In the genomic region with DNA sequence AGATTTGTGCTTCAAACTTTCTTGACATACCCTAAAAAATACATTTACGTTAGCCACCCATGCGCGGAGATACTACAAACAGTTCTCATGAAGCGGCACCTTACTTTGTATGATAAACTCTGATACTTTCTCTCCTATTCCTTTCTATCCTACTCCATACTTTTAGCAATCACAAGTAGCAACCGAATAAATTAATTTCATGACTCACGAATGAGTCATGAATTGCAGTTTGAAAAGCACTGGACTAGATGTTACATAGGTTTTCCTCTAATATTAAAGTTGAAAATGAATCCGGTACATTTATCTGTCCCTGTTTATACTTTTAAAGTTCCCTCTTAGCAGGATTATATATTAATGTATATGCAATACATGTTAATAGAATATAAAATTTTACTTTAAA, we compare ENCODE assay signal across 12 cellular contexts.
DNase-seq lines count a peak whose midpoint lies in the region; TF ChIP-seq lines count a peak whose summit lies in the region.
"Had no signal": no experiment of that assay in that cellular context is flagged by ENCODE, and none has a peak within 500 bp of the region (broad histone marks: within the 10 kb centered on the region; RNA-seq: fewer than 3 reads in every experiment).

No MANE protein-coding gene starts in this region.

- H3K36me3 ChIP-seq in tibial nerve: no peaks in the 10 kb centered on the region
- H3K36me3 ChIP-seq: HAP-1 had no signal

- in situ Hi-C loops in astrocyte of the spinal cord (cut with HindIII; ENCODE audit: low sequenced_read_pairs): no loop called here

- no peak overlapping the region for H3K4me3 ChIP-seq in astrocyte of the spinal cord (ENCODE audit: low read depth, low read length)
- H3K4me3 ChIP-seq in tibial nerve: no peak overlapping the region
- H3K4me3 ChIP-seq: HAP-1 had no signal

- DNase-seq in HT1080 (ENCODE audit: low read depth) (peak; percentile 89), astrocyte of the spinal cord (ENCODE audit: low read depth, low spot score) (peak; percentile 93), iris pigment epithelial cell (ENCODE audit: low read depth) (peak; percentile 86), tibial nerve (ENCODE audit: low spot score in 2 of 2) (no peak), mesenteric fat pad (ENCODE audit: low spot score) (no peak), HuH-7 (ENCODE audit: low spot score) (no peak), NCI-H2029 (lab: John Stamatoyannopoulos, UW) (no peak)
- DNase-seq: head of caudate nucleus, NCI-H1436, nephron progenitor cell, Right ventricle myocardium superior had no signal

- H3K4me1 ChIP-seq in tibial nerve: peaks cover 0 to 47% (median 4%) of the 10 kb centered on the region in 4 donors
- H3K4me1 ChIP-seq: HAP-1 had no signal

- peak overlapping the region; percentile 64 to 89 (median 78) for H3K27ac ChIP-seq in tibial nerve

- TF ChIP-seq CTCF in astrocyte of the spinal cord (IDR thresholded peaks at IDR 0.05; ENCODE audit: low read depth, low read length) (no peak), tibial nerve (IDR thresholded peaks at IDR 0.05) (no peak)

- no peak for TF ChIP-seq EP300 in tibial nerve (IDR thresholded peaks at IDR 0.05)

- WGBS in tibial nerve, 2 donors: 69 to 72% methylated on average over 7 of the region's 7 CpGs

- no peak for TF ChIP-seq POLR2A in tibial nerve (IDR thresholded peaks at IDR 0.05)

- no peaks in the 10 kb centered on the region for H3K9me3 ChIP-seq in tibial nerve
- H3K9me3 ChIP-seq: HAP-1 had no signal

- no peaks in the 10 kb centered on the region for H3K27me3 ChIP-seq in tibial nerve

Comparison
In these comparisons a context has a peak if more than half of its experiments do, and no peak if none do; other contexts are left out.
1. DNase-seq: peak in HT1080 (single experiment), astrocyte of the spinal cord (single experiment) and iris pigment epithelial cell (single experiment); none in tibial nerve (0 of 2), mesenteric fat pad (single experiment), HuH-7 (single experiment) and NCI-H2029 (single experiment).